ENCODE assay signal across 31 cellular contexts in the genomic region with DNA sequence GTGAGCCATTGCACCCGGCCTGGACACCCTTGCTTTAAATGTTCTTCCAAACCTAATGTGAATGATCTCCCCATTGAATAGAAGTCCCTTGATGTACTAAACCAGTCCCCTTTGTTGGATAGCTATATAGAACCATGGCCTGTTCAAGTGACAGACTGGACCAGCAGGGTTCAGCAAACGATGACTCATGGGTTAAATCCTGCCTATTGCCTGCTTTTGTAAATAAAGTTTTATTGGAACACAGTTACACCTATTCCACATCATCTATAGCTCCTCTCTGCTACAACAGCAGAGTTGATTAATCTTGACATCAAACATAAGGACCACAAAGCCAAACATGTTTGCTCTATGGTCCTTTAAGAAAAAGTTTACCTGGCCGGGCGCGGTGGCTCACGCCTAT.
"Had no signal": no experiment of that assay in that cellular context is flagged by ENCODE, and none has a peak within 500 bp of the region (broad histone marks: within the 10 kb centered on the region; RNA-seq: fewer than 3 reads in every experiment).

No MANE protein-coding gene starts in this region.

- ATAC-seq: activated T-cell treated with anti-CD3 and anti-CD28 coated beads, Interleukin-2, amount 50 U/mL, for 72 hours; activated T-helper 17 cell treated with anti-CD3 and anti-CD28 coated beads, Interleukin-2, amount 50 U/mL, for 72 hours had no signal

- H3K27ac ChIP-seq: ascending aorta, cardiac muscle cell, VCaP had no signal

- H3K4me3 Mint-ChIP-seq: activated CD4-positive, alpha-beta memory T cell treated with anti-CD3 and anti-CD28 coated beads, Interleukin-2, amount 10 ng/mL, durations not matched to agents 7 days and 5 days; activated naive CD4-positive, alpha-beta T cell treated with anti-CD3 and anti-CD28 coated beads, Interleukin-2, amount 50 U/mL, for 24 hours; activated naive CD8-positive, alpha-beta T cell treated with anti-CD3 and anti-CD28 coated beads, Interleukin-2, amount 10 ng/mL, durations not matched to agents 7 days and 5 days; activated T-cell treated with anti-CD3 and anti-CD28 coated beads, Interleukin-2, amount 50 U/mL, for 72 hours; activated T-helper 17 cell treated with anti-CD3 and anti-CD28 coated beads, Interleukin-2, amount 50 U/mL, for 72 hours had no signal

- H3K4me1 ChIP-seq: ascending aorta had no signal

- H3K27ac Mint-ChIP-seq: activated CD4-positive, alpha-beta memory T cell treated with anti-CD3 and anti-CD28 coated beads, Interleukin-2, amount 10 ng/mL, durations not matched to agents 7 days and 5 days; activated naive CD4-positive, alpha-beta T cell treated with anti-CD3 and anti-CD28 coated beads, Interleukin-2, amount 50 U/mL, for 24 hours; activated naive CD8-positive, alpha-beta T cell treated with anti-CD3 and anti-CD28 coated beads, Interleukin-2, amount 10 ng/mL, durations not matched to agents 7 days and 5 days; activated T-cell treated with anti-CD3 and anti-CD28 coated beads, Interleukin-2, amount 50 U/mL, for 72 hours; activated T-helper 17 cell treated with anti-CD3 and anti-CD28 coated beads, Interleukin-2, amount 50 U/mL, for 72 hours had no signal

- H3K27me3 Mint-ChIP-seq: activated naive CD4-positive, alpha-beta T cell treated with anti-CD3 and anti-CD28 coated beads, Interleukin-2, amount 50 U/mL, for 24 hours; activated T-helper 17 cell treated with anti-CD3 and anti-CD28 coated beads, Interleukin-2, amount 50 U/mL, for 72 hours had no signal

- H3K9me3 ChIP-seq: ascending aorta, MG63 had no signal

- H3K36me3 Mint-ChIP-seq: activated naive CD4-positive, alpha-beta T cell treated with anti-CD3 and anti-CD28 coated beads, Interleukin-2, amount 50 U/mL, for 24 hours; activated naive CD8-positive, alpha-beta T cell treated with anti-CD3 and anti-CD28 coated beads, Interleukin-2, amount 10 ng/mL, durations not matched to agents 7 days and 5 days had no signal

- H3K27me3 ChIP-seq: ascending aorta, cardiac muscle cell, MG63 had no signal

- H3K4me3 ChIP-seq: ascending aorta, cardiac muscle cell, MG63 had no signal

- DNase-seq: activated CD4-positive, alpha-beta memory T cell treated with anti-CD3 and anti-CD28 coated beads, Interleukin-2, amount 10 ng/mL, durations not matched to agents 7 days and 5 days; activated CD4-positive, alpha-beta T cell treated with anti-CD3 and anti-CD28 coated beads for 1 hour; activated CD4-positive, alpha-beta T cell treated with anti-CD3 and anti-CD28 coated beads for 48 hours; activated CD4-positive, CD25-positive, alpha-beta regulatory T cell; activated effector memory CD4-positive, alpha-beta T cell treated with anti-CD3 and anti-CD28 coated beads, Interleukin-2, amount 50 U/mL, for 16 hours; activated naive CD4-positive, alpha-beta T cell treated with Interleukin-2 at 50 U/mL for 16 hours; activated naive CD8-positive, alpha-beta T cell treated with anti-CD3 and anti-CD28 coated beads, Interleukin-2, amount 10 ng/mL, durations not matched to agents 7 days and 5 days; activated T-cell treated with anti-CD3 and anti-CD28 coated beads, Interleukin-2, amount 50 U/mL, for 1 hour; activated T-cell treated with anti-CD3 and anti-CD28 coated beads, Interleukin-2, amount 50 U/mL, for 72 hours; amygdala; Kasumi-1; KG1; MG63; NCI-H1048; NCI-H1105 treated with DMSO at 0.1 percent for 48 hours; NCI-H1436 treated with DMSO at 0.1 percent for 48 hours; NCI-H1694 treated with DMSO at 0.1 percent for 48 hours; NCI-H2029; NCI-H345; NCI-H524 treated with DMSO at 0.1 percent for 48 hours; NCI-H748 treated with DMSO at 0.1 percent for 48 hours; NK-92 treated with Interleukin-12 subunit alpha and Interleukin-12 subunit beta, amount 100 ng/mL, for 24 hours; SW 1271; T-helper 1 cell; T-helper 2 cell; T-helper 9 cell had no signal

- H3K36me3 ChIP-seq: ascending aorta, cardiac muscle cell, MG63 had no signal

- H3K9me3 Mint-ChIP-seq: activated CD4-positive, alpha-beta memory T cell treated with anti-CD3 and anti-CD28 coated beads, Interleukin-2, amount 10 ng/mL, durations not matched to agents 7 days and 5 days; activated naive CD4-positive, alpha-beta T cell treated with anti-CD3 and anti-CD28 coated beads, Interleukin-2, amount 50 U/mL, for 24 hours; activated naive CD8-positive, alpha-beta T cell treated with anti-CD3 and anti-CD28 coated beads, Interleukin-2, amount 10 ng/mL, durations not matched to agents 7 days and 5 days; activated T-cell treated with anti-CD3 and anti-CD28 coated beads, Interleukin-2, amount 50 U/mL, for 72 hours had no signal

- H3K4me1 Mint-ChIP-seq: activated CD4-positive, alpha-beta memory T cell treated with anti-CD3 and anti-CD28 coated beads, Interleukin-2, amount 10 ng/mL, durations not matched to agents 7 days and 5 days; activated naive CD4-positive, alpha-beta T cell treated with anti-CD3 and anti-CD28 coated beads, Interleukin-2, amount 50 U/mL, for 24 hours; activated naive CD8-positive, alpha-beta T cell treated with anti-CD3 and anti-CD28 coated beads, Interleukin-2, amount 10 ng/mL, durations not matched to agents 7 days and 5 days had no signal
